Comparison of ENCODE assay signal across 12 cellular contexts in genomic region chr15:89749526-89749925, GRCh38. TPM values are rescaled to one million over a fixed set of nuclear protein-coding genes. Genes with fewer than 3 reads are reported as not detected.
DNase-seq lines count a peak whose midpoint lies in the region; ATAC-seq, FAIRE-seq and TF ChIP-seq lines count a peak whose summit lies in the region.
"Had no signal": no experiment of that assay in that cellular context is flagged by ENCODE, and none has a peak within 500 bp of the region (broad histone marks: within the 10 kb centered on the region; RNA-seq: fewer than 3 reads in every experiment).

No MANE protein-coding gene starts in this region.

- H3K9ac ChIP-seq in GM12878 (ENCODE audit: control insufficient read depth, insufficient read depth, low read length): no peak overlapping the region
- H3K9ac ChIP-seq: SK-N-SH had no signal

- H3K4me2 ChIP-seq in GM12878 (ENCODE audit: control insufficient read depth, insufficient read depth): peak overlapping the region; percentile 90; the same call in 1 of the 2 replicates

- H2AFZ ChIP-seq in GM12878 (ENCODE audit: control insufficient read depth, low read depth, low read length): no peak overlapping the region

- H3K79me2 ChIP-seq in GM12878 (ENCODE audit: control insufficient read depth, insufficient read depth, low read length): no peaks in the 10 kb centered on the region

- TF ChIP-seq CTCF in A673 (conservative IDR thresholded peaks at IDR 0.05; ENCODE audit: low read depth, low read length): no peak
- no peak for TF ChIP-seq CTCF in HEK293 (tag by site-specific recombination; IDR thresholded peaks at IDR 0.05)
- TF ChIP-seq CTCF in GM12878 (IDR thresholded peaks at IDR 0.05 in 2 of 3, conservative IDR thresholded peaks at IDR 0.05 in 1 of 3; ENCODE audit: control insufficient read depth in 2 of 3, extremely low read depth in 1 of 3, insufficient read depth in 1 of 3, low read depth in 3 of 3, low read length in 3 of 3): no peak
- TF ChIP-seq CTCF in vagina (IDR thresholded peaks at IDR 0.05): no peak
- no peak for TF ChIP-seq CTCF in testis (IDR thresholded peaks at IDR 0.05)

- RAD21 ChIA-PET in GM12878 (lab: Charles Lee; ENCODE audit: unreplicated experiment): no interaction called here

- H3K36me3 ChIP-seq in A673 (ENCODE audit: insufficient read depth, low read length, poor library complexity, severe bottlenecking) (no peaks in the 10 kb centered on the region), HEK293 (ENCODE audit: control insufficient read depth in 2 of 2, insufficient read depth in 1 of 2, low read length in 2 of 2) (no peaks in the 10 kb centered on the region; a peak in 1 of 3 replicates), GM12878 (ENCODE audit: control insufficient read depth in 2 of 2, insufficient read depth in 2 of 2, low read length in 1 of 2) (no peaks in the 10 kb centered on the region), vagina (no peaks in the 10 kb centered on the region), testis (ENCODE audit: low read depth, missing control alignments) (no peaks in the 10 kb centered on the region)

- no peak for FAIRE-seq in GM12878 (lab: Jason Lieb, UNC)

- H3K9me3 ChIP-seq in A673 (ENCODE audit: low read depth, low read length, poor library complexity, severe bottlenecking) (no peaks in the 10 kb centered on the region), HEK293 (ENCODE audit: control insufficient read depth, insufficient read depth, low read depth, low read length) (no peaks in the 10 kb centered on the region), GM12878 (replicated peaks; ENCODE audit: control insufficient read depth, insufficient read depth, low read length) (no peaks in the 10 kb centered on the region), vagina (no peaks in the 10 kb centered on the region), testis (no peaks in the 10 kb centered on the region)
- H3K9me3 ChIP-seq: SK-N-SH had no signal

- no peak overlapping the region for H3K27ac ChIP-seq in A673 (ENCODE audit: low read depth, low read length, poor library complexity, severe bottlenecking)
- H3K27ac ChIP-seq in HEK293 (ENCODE audit: extremely low read depth, low read depth, low read length): 0 out of 2 replicates have a peak overlapping the region, but pooled peaks have one; percentile 77
- no peak overlapping the region for H3K27ac ChIP-seq in GM12878 (ENCODE audit: control insufficient read depth, insufficient read depth)
- H3K27ac ChIP-seq in vagina: no peak overlapping the region
- H3K27ac ChIP-seq in testis: no peak overlapping the region

- DNase-seq in A673 (ENCODE audit: low spot score) (no peak), GM12878 (ENCODE audit: low read depth, low spot score) (no peak), vagina (ENCODE audit: extremely low spot score in 2 of 2) (no peak), activated gamma-delta T cell treated with Interleukin-2 at 50 U/mL for 16 hours (no peak), testis (no peak), HEK293T (ENCODE audit: extremely low spot score) (no peak)
- DNase-seq in naive thymus-derived CD8-positive, alpha-beta T cell: no peak
- DNase-seq: KG1, NCI-H446 treated with DMSO at 0.1 percent for 48 hours, SK-N-SH had no signal

- peak overlapping the region in 2 of 10 donors; percentile 9 to 43 for H3K27ac Mint-ChIP-seq in naive thymus-derived CD8-positive, alpha-beta T cell

- no peaks in the 10 kb centered on the region for H4K20me1 ChIP-seq in GM12878 (ENCODE audit: control insufficient read depth, insufficient read depth)

- H3K27me3 ChIP-seq in A673 (replicated peaks; ENCODE audit: insufficient read depth, low read depth, low read length, poor library complexity) (no peaks in the 10 kb centered on the region), GM12878 (replicated peaks in 1 of 2; ENCODE audit: control insufficient read depth in 2 of 2, insufficient read depth in 2 of 2, low read length in 1 of 2) (peaks cover 0 to 4% of the 10 kb centered on the region in 2 experiments; a peak in 2 of 4 replicates), vagina (no peaks in the 10 kb centered on the region), testis (no peaks in the 10 kb centered on the region)

- CTCF ChIA-PET in A673 (lab: Charles Lee) (interaction anchor here (1.4 to 2.1 kb wide), 2 partner anchors 9 to 125 kb away, joined by 5 read pairs; no protein-coding TSS in a partner anchor), HEK293 (lab: Yijun Ruan, JAX) (interaction anchor here (1.0 to 4.7 kb wide), 4 partner anchors 9 to 344 kb away, joined by 3 to 25 read pairs (median 10); no protein-coding TSS in a partner anchor), GM12878 (lab: Yijun Ruan, JAX) (interaction anchor here (1.2 to 4.2 kb wide), 4 partner anchors 9 to 126 kb away, joined by 3 to 32 read pairs (median 8); no protein-coding TSS in a partner anchor), HEK293T (lab: Yijun Ruan, JAX) (interaction anchor here (0.6 to 1.4 kb wide), 4 partner anchors 10 to 278 kb away, joined by 3 to 7 read pairs (median 6); no protein-coding TSS in a partner anchor)

- SMC1A ChIA-PET in GM12878 (lab: Charles Lee; ENCODE audit: uncharacterized antibody, unreplicated experiment): no interaction called here

- in situ Hi-C loops in GM12878 (cut with MboI): no loop called here

- POLR2A ChIA-PET in A673 (lab: Charles Lee; ENCODE audit: low non-redundant PET) (no interaction called here), HEK293 (lab: Yijun Ruan, JAX) (interaction anchor here (2.1 kb wide), 1 partner anchor 9 kb away, joined by 8 read pairs; no protein-coding TSS in a partner anchor), GM12878 (lab: Charles Lee) (no interaction called here), HEK293T (lab: Yijun Ruan, JAX) (interaction anchor here (1.6 kb wide), 1 partner anchor 11 kb away, joined by 5 read pairs; no protein-coding TSS in a partner anchor)
- POLR2A ChIA-PET in naive thymus-derived CD8-positive, alpha-beta T cell (lab: Charles Lee): no interaction called here

- no peak for TF ChIP-seq EP300 in GM12878 (IDR thresholded peaks at IDR 0.05; ENCODE audit: borderline replicate concordance in 1 of 2, control insufficient read depth in 1 of 2, low read depth in 2 of 2, low read length in 2 of 2)

- TF ChIP-seq POLR2A in GM12878 (IDR thresholded peaks at IDR 0.05; ENCODE audit: low read depth, low read length) (no peak), vagina (IDR thresholded peaks at IDR 0.05) (no peak), testis (IDR thresholded peaks at IDR 0.05) (no peak)

- peaks cover 10% of the 10 kb centered on the region for H3K4me1 ChIP-seq in A673 (ENCODE audit: insufficient read depth, low read length, poor library complexity, severe bottlenecking)
- peaks cover 8% of the 10 kb centered on the region; the same call in 1 of the 2 replicates for H3K4me1 ChIP-seq in HEK293 (ENCODE audit: control insufficient read depth, insufficient read depth, low read length)
- peaks cover 9% of the 10 kb centered on the region for H3K4me1 ChIP-seq in GM12878 (ENCODE audit: control insufficient read depth, insufficient read depth, low read length)
- peaks cover 15% of the 10 kb centered on the region for H3K4me1 ChIP-seq in vagina
- H3K4me1 ChIP-seq in testis: peaks cover 10% of the 10 kb centered on the region

- H3K36me3 Mint-ChIP-seq in naive thymus-derived CD8-positive, alpha-beta T cell: no peaks in the 10 kb centered on the region

- H3K9me3 Mint-ChIP-seq in naive thymus-derived CD8-positive, alpha-beta T cell: no peaks in the 10 kb centered on the region

- ATAC-seq in GM12878: no peak
- ATAC-seq in naive thymus-derived CD8-positive, alpha-beta T cell: no peak

- 59% methylated on average over 3 of the region's 4 CpGs for WGBS in GM12878 (ENCODE audit: insufficient coverage, insufficient replicate concordance, low lambda C conversion rate, missing lambda C conversion rate)
- 54 to 60% methylated on average over 4 of the region's 4 CpGs for WGBS in testis, 2 donors

- TF ChIP-seq RAD21 in GM12878 (IDR thresholded peaks at IDR 0.05; ENCODE audit: insufficient read depth, low read depth, low read length): no peak

- H3K4me3 ChIP-seq in A673 (ENCODE audit: low read depth, low read length, poor library complexity, severe bottlenecking) (peak overlapping the region; percentile 69), HEK293 (ENCODE audit: low read depth, low read length) (no peak overlapping the region), GM12878 (no peak overlapping the region), vagina (no peak overlapping the region), testis (no peak overlapping the region)

- H3K4me1 Mint-ChIP-seq in naive thymus-derived CD8-positive, alpha-beta T cell: peaks cover 0 to 8% (median 6%) of the 10 kb centered on the region in 4 donors

- BruUV-seq in A673 (replicated peaks; lab: Mats Ljungman, UMichigan): no TSS peak
- BruUV-seq in GM12878 (replicated peaks; lab: Mats Ljungman, UMichigan): no TSS peak

- intact Hi-C loops in A673 (cut with micrococcal nuclease; ENCODE audit: unreplicated experiment): no loop called here
- intact Hi-C loops in GM12878 (cut with micrococcal nuclease; ENCODE audit: unreplicated experiment): no loop called here
- intact Hi-C loops in vagina (cut with DNase I): no loop called here
- intact Hi-C loops in testis (cut with DNase I; ENCODE audit: low total_unique reads): no loop called here

- peaks cover 0 to 21% (median 5%) of the 10 kb centered on the region in 5 donors for H3K27me3 Mint-ChIP-seq in naive thymus-derived CD8-positive, alpha-beta T cell

- peak overlapping the region; percentile 63 to 86 (median 78) for H3K4me3 Mint-ChIP-seq in naive thymus-derived CD8-positive, alpha-beta T cell

RNA-seq across cellular contexts. Expression of gene MESP1, which starts 1.5 kb away (rescaled TPM):
- total RNA-seq in A673 (2021) (5.2 and 6.5 TPM in 2 replicates), GM12878 (2014; rRNA removed) (0.73 and 0.82 TPM in 2 replicates), GM12878 (2014; rRNA removed; fragmentation: Illumina TruSeq; extraction: Trizol) (0.04 and 0.14 TPM in 2 replicates), GM12878 (2021) (0.27 and 1.1 TPM in 2 replicates), vagina (2.7 TPM), testis (1 to 10 TPM; 2.5 to 6.0 TPM)
- total RNA-seq in GM12878 (2013; cell fraction: nucleolus; rRNA removed): 0.25 TPM in 1 of 2 replicates, not detected in the other
- polyA plus RNA-seq in GM12878 (2011; ENCODE audit: low read depth): not detected
- polyA plus RNA-seq in GM12878 (2011; rRNA removed) (0.24 and 0.45 TPM in 2 replicates), GM12878 (2014; fragmentation: Illumina TruSeq; extraction: Trizol) (0.09 TPM in 1 of 2 replicates, not detected in the other), GM12878 (2014; fragmentation: Nextera tagmentation; extraction: Ambion mirVana) (not detected), GM12878 (2014; rRNA removed) (0.19 and 0.20 TPM in 2 replicates), GM12878 (2016; fragmentation: Nextera tagmentation; extraction: Ambion mirVana) (under 1 TPM; 0.70 to 1.00 TPM), testis (ENCODE audit: insufficient read depth, low read depth, low replicate concordance) (5.7 TPM)
- 0.22 and 0.48 TPM in 2 replicates for polyA plus RNA-seq in GM12878 (2011; cell fraction: cytosol; rRNA removed)
- 0.37 and 0.51 TPM in 2 replicates for polyA plus RNA-seq in GM12878 (2011; cell fraction: nucleus; rRNA removed)
- 0.74 and 1.5 TPM in 2 replicates for polyA plus RNA-seq in GM12878 (2012)
- 0.26 and 0.29 TPM in 2 replicates for polyA minus RNA-seq in GM12878 (2011; rRNA and poly(A)+ RNA removed)
- 1.3 and 1.6 TPM in 2 replicates for polyA minus RNA-seq in GM12878 (2011; cell fraction: cytosol; rRNA and poly(A)+ RNA removed)
- polyA minus RNA-seq in GM12878 (2011; cell fraction: nucleus; rRNA and poly(A)+ RNA removed): 0.48 and 0.77 TPM in 2 replicates
- under 1 TPM; 0.26 to 0.27 TPM for total RNA-seq in naive thymus-derived CD8-positive, alpha-beta T cell
- under 1 TPM; 0.06 to 0.81 (median 0.50) TPM for polyA plus RNA-seq in naive thymus-derived CD8-positive, alpha-beta T cell

RNA-seq across cellular contexts. Expression of gene MESP2, which starts 26.6 kb away (rescaled TPM):
- total RNA-seq in A673 (2021) (0.26 and 0.81 TPM in 2 replicates), GM12878 (2014; rRNA removed) (not detected in 2 replicates), GM12878 (2014; rRNA removed; fragmentation: Illumina TruSeq; extraction: Trizol) (not detected in 2 replicates), GM12878 (2021) (not detected in 2 replicates), vagina (not detected), testis (1 to 10 TPM; 2.2 to 2.9 TPM)
- total RNA-seq in GM12878 (2013; cell fraction: nucleolus; rRNA removed): not detected in 2 replicates
- not detected for polyA plus RNA-seq in GM12878 (2011; ENCODE audit: low read depth)
- polyA plus RNA-seq in GM12878 (2011; rRNA removed) (not detected in 2 replicates), GM12878 (2014; fragmentation: Illumina TruSeq; extraction: Trizol) (not detected in 2 replicates), GM12878 (2014; fragmentation: Nextera tagmentation; extraction: Ambion mirVana) (not detected), GM12878 (2014; rRNA removed) (0.04 TPM in 1 of 2 replicates, not detected in the other), GM12878 (2016; fragmentation: Nextera tagmentation; extraction: Ambion mirVana) (not detected), testis (ENCODE audit: insufficient read depth, low read depth, low replicate concordance) (1.3 TPM)
- not detected in 2 replicates for polyA plus RNA-seq in GM12878 (2011; cell fraction: cytosol; rRNA removed)
- polyA plus RNA-seq in GM12878 (2011; cell fraction: nucleus; rRNA removed): not detected in 2 replicates
- polyA plus RNA-seq in GM12878 (2012): not detected in 2 replicates
- not detected in 2 replicates for polyA minus RNA-seq in GM12878 (2011; rRNA and poly(A)+ RNA removed)
- polyA minus RNA-seq in GM12878 (2011; cell fraction: cytosol; rRNA and poly(A)+ RNA removed): not detected in 2 replicates
- not detected in 2 replicates for polyA minus RNA-seq in GM12878 (2011; cell fraction: nucleus; rRNA and poly(A)+ RNA removed)
- not detected for total RNA-seq in naive thymus-derived CD8-positive, alpha-beta T cell
- not detected for polyA plus RNA-seq in naive thymus-derived CD8-positive, alpha-beta T cell
- total RNA-seq: dermis microvascular lymphatic vessel endothelial cell had no signal

RNA-seq across cellular contexts. Expression of gene WDR93, which starts 58.9 kb away (rescaled TPM):
- total RNA-seq in A673 (2021) (not detected in 2 replicates), GM12878 (2014; rRNA removed) (not detected in 2 replicates), GM12878 (2014; rRNA removed; fragmentation: Illumina TruSeq; extraction: Trizol) (not detected in 2 replicates), GM12878 (2021) (not detected in 2 replicates), vagina (not detected), testis (10 to 100 TPM in 1 of 2 donors, 1 to 10 TPM in 1; 8.1 to 12.3 TPM)
- not detected in 2 replicates for total RNA-seq in GM12878 (2013; cell fraction: nucleolus; rRNA removed)
- not detected for polyA plus RNA-seq in GM12878 (2011; ENCODE audit: low read depth)
- polyA plus RNA-seq in GM12878 (2011; rRNA removed) (not detected in 2 replicates), GM12878 (2014; fragmentation: Illumina TruSeq; extraction: Trizol) (not detected in 2 replicates), GM12878 (2014; fragmentation: Nextera tagmentation; extraction: Ambion mirVana) (not detected), GM12878 (2014; rRNA removed) (not detected in 2 replicates), GM12878 (2016; fragmentation: Nextera tagmentation; extraction: Ambion mirVana) (not detected), testis (ENCODE audit: insufficient read depth, low read depth, low replicate concordance) (31.9 TPM)
- not detected in 2 replicates for polyA plus RNA-seq in GM12878 (2011; cell fraction: cytosol; rRNA removed)
- polyA plus RNA-seq in GM12878 (2011; cell fraction: nucleus; rRNA removed): not detected in 2 replicates
- not detected in 2 replicates for polyA plus RNA-seq in GM12878 (2012)
- not detected in 2 replicates for polyA minus RNA-seq in GM12878 (2011; rRNA and poly(A)+ RNA removed)
- not detected in 2 replicates for polyA minus RNA-seq in GM12878 (2011; cell fraction: cytosol; rRNA and poly(A)+ RNA removed)
- polyA minus RNA-seq in GM12878 (2011; cell fraction: nucleus; rRNA and poly(A)+ RNA removed): not detected in 2 replicates
- under 1 TPM in 1 of 2 experiments, not detected in 1; 0.19 TPM for total RNA-seq in naive thymus-derived CD8-positive, alpha-beta T cell
- polyA plus RNA-seq in naive thymus-derived CD8-positive, alpha-beta T cell: under 1 TPM in 1 of 3 donors, not detected in 2; 0.33 TPM
- total RNA-seq: dermis microvascular lymphatic vessel endothelial cell had no signal

RNA-seq across cellular contexts. Expression of gene PEX11A, which starts 59.0 kb away (rescaled TPM):
- total RNA-seq in A673 (2021) (2.7 and 5.4 TPM in 2 replicates), GM12878 (2014; rRNA removed) (1.9 and 2.5 TPM in 2 replicates), GM12878 (2014; rRNA removed; fragmentation: Illumina TruSeq; extraction: Trizol) (2.0 and 2.1 TPM in 2 replicates), GM12878 (2021) (2.0 and 2.8 TPM in 2 replicates), vagina (4.7 TPM), testis (10 to 100 TPM; 12.3 to 15.0 TPM)
- total RNA-seq in GM12878 (2013; cell fraction: nucleolus; rRNA removed): 6.9 and 7.6 TPM in 2 replicates
- polyA plus RNA-seq in GM12878 (2011; ENCODE audit: low read depth): 2.6 TPM
- polyA plus RNA-seq in GM12878 (2011; rRNA removed) (1.4 and 1.5 TPM in 2 replicates), GM12878 (2014; fragmentation: Illumina TruSeq; extraction: Trizol) (1.8 and 2.1 TPM in 2 replicates), GM12878 (2014; fragmentation: Nextera tagmentation; extraction: Ambion mirVana) (1 to 10 TPM; 1.4 to 1.5 TPM), GM12878 (2014; rRNA removed) (2.1 and 3.5 TPM in 2 replicates), GM12878 (2016; fragmentation: Nextera tagmentation; extraction: Ambion mirVana) (1 to 10 TPM; 1.7 to 2.1 TPM), testis (ENCODE audit: insufficient read depth, low read depth, low replicate concordance) (31.8 TPM)
- polyA plus RNA-seq in GM12878 (2011; cell fraction: cytosol; rRNA removed): 0.75 and 1.5 TPM in 2 replicates
- 0.31 and 0.75 TPM in 2 replicates for polyA plus RNA-seq in GM12878 (2011; cell fraction: nucleus; rRNA removed)
- polyA plus RNA-seq in GM12878 (2012): 2.6 and 3.3 TPM in 2 replicates
- polyA minus RNA-seq in GM12878 (2011; rRNA and poly(A)+ RNA removed): 1.5 and 1.9 TPM in 2 replicates
- 0.73 TPM in 1 of 2 replicates, not detected in the other for polyA minus RNA-seq in GM12878 (2011; cell fraction: cytosol; rRNA and poly(A)+ RNA removed)
- polyA minus RNA-seq in GM12878 (2011; cell fraction: nucleus; rRNA and poly(A)+ RNA removed): 0.38 and 0.60 TPM in 2 replicates
- total RNA-seq in naive thymus-derived CD8-positive, alpha-beta T cell: 1 to 10 TPM; 3.5 to 3.8 TPM
- polyA plus RNA-seq in naive thymus-derived CD8-positive, alpha-beta T cell: 1 to 10 TPM; 2.3 to 2.7 (median 2.5) TPM

Comparison
In these comparisons a context has a peak if more than half of its experiments do, and no peak if none do; other contexts are left out.
1. POLR2A ChIA-PET loops: an anchor here in HEK293 (2.1 kb wide) and HEK293T (1.6 kb wide); none called in A673, GM12878 and naive thymus-derived CD8-positive, alpha-beta T cell.